Comparison of ENCODE assay signal across 18 cellular contexts in genomic region chr9:113611461-113612215, GRCh38.
"Had no signal": no experiment of that assay in that cellular context is flagged by ENCODE, and none has a peak within 500 bp of the region (broad histone marks: within the 10 kb centered on the region; RNA-seq: fewer than 3 reads in every experiment).

No MANE protein-coding gene starts in this region.

- H3K4me3 ChIP-seq: cardiac muscle cell, esophagus muscularis mucosa, sigmoid colon, uterus had no signal

- H3K27me3 Mint-ChIP-seq: activated B cell treated with CpG ODN at 0.5 μM for 24 hours; activated CD8-positive, alpha-beta T cell treated with anti-CD3 and anti-CD28 coated beads for 36 hours; natural killer cell treated with Interleukin-12 subunit alpha and Interleukin-12 subunit beta and Interleukin-15 and Interleukin-18, amount 100 ng/mL, for 72 hours; T-helper 17 cell had no signal

- FAIRE-seq: colon, keratinocyte, TTC549 had no signal

- H3K27ac Mint-ChIP-seq: activated B cell treated with CpG ODN at 0.5 μM for 24 hours; activated CD8-positive, alpha-beta T cell treated with anti-CD3 and anti-CD28 coated beads for 36 hours; activated naive CD4-positive, alpha-beta T cell treated with anti-CD3 and anti-CD28 coated beads for 36 hours; activated T-cell treated with anti-CD3 and anti-CD28 coated beads, Interleukin-2, amount 50 U/mL, for 72 hours; memory B cell; T-helper 17 cell had no signal

- ATAC-seq: activated CD8-positive, alpha-beta T cell treated with anti-CD3 and anti-CD28 coated beads for 36 hours; activated T-cell treated with anti-CD3 and anti-CD28 coated beads, Interleukin-2, amount 50 U/mL, for 72 hours; left ventricle myocardium superior; natural killer cell treated with Interleukin-12 subunit alpha and Interleukin-12 subunit beta and Interleukin-15 and Interleukin-18, amount 100 ng/mL, for 72 hours; T-helper 17 cell had no signal

- H3K9me3 ChIP-seq: esophagus muscularis mucosa, sigmoid colon, uterus had no signal

- H3K4me3 Mint-ChIP-seq: activated B cell treated with CpG ODN at 0.5 μM for 24 hours; activated CD8-positive, alpha-beta T cell treated with anti-CD3 and anti-CD28 coated beads for 36 hours; activated naive CD4-positive, alpha-beta T cell treated with anti-CD3 and anti-CD28 coated beads for 36 hours; activated T-cell treated with anti-CD3 and anti-CD28 coated beads, Interleukin-2, amount 50 U/mL, for 72 hours; memory B cell; natural killer cell treated with Interleukin-12 subunit alpha and Interleukin-12 subunit beta and Interleukin-15 and Interleukin-18, amount 100 ng/mL, for 72 hours; T-helper 17 cell had no signal

- H3K27ac ChIP-seq: cardiac muscle cell, uterus had no signal

- H3K36me3 Mint-ChIP-seq: memory B cell; natural killer cell treated with Interleukin-12 subunit alpha and Interleukin-12 subunit beta and Interleukin-15 and Interleukin-18, amount 100 ng/mL, for 72 hours had no signal

- DNase-seq: activated B cell treated with CpG ODN at 0.5 μM for 24 hours; activated CD4-positive, alpha-beta T cell treated with anti-CD3 and anti-CD28 coated beads for 48 hours; activated CD8-positive, alpha-beta T cell treated with anti-CD3 and anti-CD28 coated beads for 36 hours; activated naive CD4-positive, alpha-beta T cell treated with anti-CD3 and anti-CD28 coated beads for 36 hours; activated T-cell treated with anti-CD3 and anti-CD28 coated beads, Interleukin-2, amount 50 U/mL, for 72 hours; hippocampal formation; left ventricle myocardium superior; sigmoid colon; stimulated activated CD4-positive, alpha-beta T cell treated with anti-CD3 and anti-CD28 coated beads, Interleukin-1b, Interleukin-23, amount 100 ng/mL, for 48 hours; T-helper 17 cell; uterus had no signal

- H3K27me3 ChIP-seq: cardiac muscle cell, esophagus muscularis mucosa, sigmoid colon, uterus had no signal

- H3K36me3 ChIP-seq: cardiac muscle cell, esophagus muscularis mucosa, sigmoid colon, uterus had no signal

- H3K9me3 Mint-ChIP-seq: activated B cell treated with CpG ODN at 0.5 μM for 24 hours; activated CD8-positive, alpha-beta T cell treated with anti-CD3 and anti-CD28 coated beads for 36 hours; activated naive CD4-positive, alpha-beta T cell treated with anti-CD3 and anti-CD28 coated beads for 36 hours; activated T-cell treated with anti-CD3 and anti-CD28 coated beads, Interleukin-2, amount 50 U/mL, for 72 hours; memory B cell; natural killer cell treated with Interleukin-12 subunit alpha and Interleukin-12 subunit beta and Interleukin-15 and Interleukin-18, amount 100 ng/mL, for 72 hours had no signal
